19 cellular contexts compared by ENCODE assay signal in genomic region chr12:57816001-57816854, GRCh38. TPM values are rescaled to one million over a fixed set of nuclear protein-coding genes. Genes with fewer than 3 reads are reported as not detected.
A peak's percentile ranks its signal among the peaks of the same experiment; 100 is the strongest.
DNase-seq lines count a peak whose midpoint lies in the region; FAIRE-seq and TF ChIP-seq lines count a peak whose summit lies in the region.
"Had no signal": no experiment of that assay in that cellular context is flagged by ENCODE, and none has a peak within 500 bp of the region (broad histone marks: within the 10 kb centered on the region; RNA-seq: fewer than 3 reads in every experiment).

No MANE protein-coding gene starts in this region.

- no peak overlapping the region for H3K56ac ChIP-seq in H1 (replicated peaks; ENCODE audit: insufficient read length, low read depth, low read length)

- no peaks in the 10 kb centered on the region; the same call in 1 of the 2 replicates for H3K36me3 Mint-ChIP-seq in HFFc6 (ENCODE audit: low read depth)

- no peak overlapping the region for H3K14ac ChIP-seq in H1 (ENCODE audit: insufficient read length)

- 89% methylated on average over 3 of the region's 3 CpGs; no CpG with 5 or more reads in 1 of the 2 experiments for WGBS in H1 (ENCODE audit: extremely low coverage in 1 of 2, insufficient coverage in 1 of 2, insufficient read length in 1 of 2, insufficient replicate concordance in 2 of 2, low coverage in 1 of 2, low lambda C conversion rate in 2 of 2, missing lambda C conversion rate in 1 of 2), 2 experiments

- no peak overlapping the region for H3K4ac ChIP-seq in H1 (replicated peaks; ENCODE audit: insufficient read length, low read depth, low read length)

- no peaks in the 10 kb centered on the region for H3K23me2 ChIP-seq in H1 (ENCODE audit: low read depth, low read length)

- no peak overlapping the region for H3K4me2 ChIP-seq in H1 (ENCODE audit: insufficient read depth in 1 of 2, low read depth in 2 of 2, low read length in 2 of 2)

- no peaks in the 10 kb centered on the region for H3K9me3 Mint-ChIP-seq in HFFc6
- H3K9me3 Mint-ChIP-seq: activated B cell treated with CpG ODN at 0.5 μM for 24 hours; CD4-positive, CD25-positive, alpha-beta regulatory T cell; endodermal cell; memory B cell; stimulated activated naive B cell treated with anti-CD40 and anti-IgM and Interleukin-4, amounts not matched to agents 10 μg/mL and 1 μg/mL and 100 μg/mL, for 72 hours had no signal

- H3K4me1 Mint-ChIP-seq in HFFc6 (ENCODE audit: low read depth) = peaks cover 19% of the 10 kb centered on the region
- H3K4me1 Mint-ChIP-seq: activated B cell treated with CpG ODN at 0.5 μM for 24 hours; stimulated activated naive B cell treated with anti-CD40 and anti-IgM and Interleukin-4, amounts not matched to agents 10 μg/mL and 1 μg/mL and 100 μg/mL, for 72 hours had no signal

- H3K27ac ChIP-seq in H1 (ENCODE audit: low read depth, low read length) (no peak overlapping the region), skeletal muscle tissue (ENCODE audit: low read depth, low read length) (peak overlapping the region; percentile 2)

- H2BK15ac ChIP-seq in H1 (ENCODE audit: low read length) = no peak overlapping the region

- TF ChIP-seq CTCF in HFFc6 (IDR thresholded peaks at IDR 0.05) (no peak), H1 (IDR thresholded peaks at IDR 0.05; ENCODE audit: control extremely low read depth in 1 of 3, insufficient read depth in 1 of 3, low read depth in 1 of 3, low read length in 3 of 3) (no peak), GM13977 (IDR thresholded peaks at IDR 0.05; ENCODE audit: extremely low read depth, insufficient read depth, missing control alignments) (no peak)

- peaks cover 0 to 2% of the 10 kb centered on the region in 2 experiments for H4K20me1 ChIP-seq in H1 (replicated peaks in 1 of 2; ENCODE audit: control insufficient read depth in 1 of 2, insufficient read depth in 2 of 2, low read length in 2 of 2)

- no peak overlapping the region for H3K23ac ChIP-seq in H1 (ENCODE audit: insufficient read length)

- no peak overlapping the region for H4K5ac ChIP-seq in H1 (ENCODE audit: insufficient read length, low read depth, low read length)

- TF ChIP-seq EP300 in H1 (IDR thresholded peaks at IDR 0.05; ENCODE audit: borderline replicate concordance in 1 of 2, low read depth in 2 of 2, low read length in 2 of 2) = no peak

- 0 out of 2 replicates have a peak overlapping the region, but pooled peaks have one; percentile 26 for H2AK5ac ChIP-seq in H1 (ENCODE audit: low read depth, low read length)

- H3K4me3 Mint-ChIP-seq in HFFc6 = no peak overlapping the region
- H3K4me3 Mint-ChIP-seq: activated B cell treated with CpG ODN at 0.5 μM for 24 hours; CD4-positive, CD25-positive, alpha-beta regulatory T cell; endodermal cell; memory B cell; stimulated activated naive B cell treated with anti-CD40 and anti-IgM and Interleukin-4, amounts not matched to agents 10 μg/mL and 1 μg/mL and 100 μg/mL, for 72 hours had no signal

- no peak for FAIRE-seq in H1 (lab: Jason Lieb, UNC)

- H3K9ac ChIP-seq in H1 (replicated peaks in 1 of 4; ENCODE audit: extremely low read depth in 1 of 4, low read depth in 3 of 4, low read length in 3 of 4) = 0 out of 7 replicates have a peak overlapping the region, but pooled peaks of 1 of the 4 experiments have one; percentile 14
- peak overlapping the region in 1 of 3 donors; percentile 45 for H3K9ac ChIP-seq in skeletal muscle tissue (ENCODE audit: low read depth in 1 of 3, low read length in 3 of 3)

- H2BK12ac ChIP-seq in H1 (ENCODE audit: low read depth, low read length) = no peak overlapping the region

- no peaks in the 10 kb centered on the region for H3K27me3 ChIP-seq in H1 (replicated peaks in 1 of 4; ENCODE audit: control insufficient read depth in 3 of 4, extremely low read depth in 1 of 4, insufficient read depth in 3 of 4, low read length in 3 of 4)
- H3K27me3 ChIP-seq in skeletal muscle tissue (ENCODE audit: control insufficient read depth in 3 of 3, insufficient read depth in 3 of 3, low read length in 3 of 3) = no peaks in the 10 kb centered on the region
- no peaks in the 10 kb centered on the region for H3K27me3 ChIP-seq in HAP-1 (ENCODE audit: low read depth)

- H3K9me3 ChIP-seq in H1 (ENCODE audit: insufficient read depth in 2 of 2, low read depth in 1 of 2, low read length in 1 of 2) = no peaks in the 10 kb centered on the region
- no peaks in the 10 kb centered on the region for H3K9me3 ChIP-seq in skeletal muscle tissue (ENCODE audit: control insufficient read depth in 3 of 3, low read length in 3 of 3)
- no peaks in the 10 kb centered on the region for H3K9me3 ChIP-seq in HAP-1

- no peak for TF ChIP-seq POLR2A in H1 (IDR thresholded peaks at IDR 0.05; ENCODE audit: control extremely low read depth in 1 of 2, low read depth in 2 of 2, low read length in 2 of 2)

- H4K91ac ChIP-seq in H1 (replicated peaks; ENCODE audit: insufficient read length, low read length) = no peak overlapping the region

- H3K4me3 ChIP-seq in H1 (ENCODE audit: extremely low read depth in 1 of 4, insufficient read depth in 2 of 4, low read depth in 3 of 4, low read length in 4 of 4) = no peak overlapping the region
- no peak overlapping the region for H3K4me3 ChIP-seq in skeletal muscle tissue (ENCODE audit: low read length in 3 of 3)
- H3K4me3 ChIP-seq in HAP-1 = no peak overlapping the region
- H3K4me3 ChIP-seq: skin epidermis had no signal

- no peak overlapping the region for H2BK5ac ChIP-seq in H1 (ENCODE audit: low read depth, low read length)

- CTCF ChIA-PET in H1 (lab: Charles Lee; ENCODE audit: partially characterized antibody) = interaction anchor here (0.6 to 10.4 kb wide), 17 partner anchors 10 to 167 kb away, joined by 3 to 146 read pairs (median 4); partner anchors contain the start of genes CTDSP2 and TSFM

- peak; percentile 11 for DNase-seq in NCI-H1694 (lab: John Stamatoyannopoulos, UW)
- DNase-seq in NCI-H1694 treated with DMSO at 0.1 percent for 48 hours (lab: John Stamatoyannopoulos, UW) = no peak
- DNase-seq in HFFc6 = peak; percentile 13
- DNase-seq in H1 (ENCODE audit: low read depth in 1 of 2, low spot score in 2 of 2) = no peak
- DNase-seq in HAP-1 (ENCODE audit: low spot score in 2 of 2) = no peak
- no peak for DNase-seq in NCI-H1048 (lab: John Stamatoyannopoulos, UW)
- no peak for DNase-seq in GM13977 (ENCODE audit: low spot score)
- DNase-seq: activated B cell treated with CpG ODN at 0.5 μM for 24 hours; CD4-positive, CD25-positive, alpha-beta regulatory T cell; central memory CD4-positive, alpha-beta T cell; endodermal cell; NCI-H1092 treated with DMSO at 0.1 percent for 48 hours; NCI-H526 treated with DMSO at 0.1 percent for 48 hours; stimulated activated naive B cell treated with anti-CD40 and anti-IgM and Interleukin-4, amounts not matched to agents 10 μg/mL and 1 μg/mL and 100 μg/mL, for 72 hours; T-helper 1 cell had no signal

- H3K4me1 ChIP-seq in H1 (replicated peaks in 1 of 4; ENCODE audit: control insufficient read depth in 3 of 4, insufficient read depth in 4 of 4, low read length in 3 of 4) = no peaks in the 10 kb centered on the region
- peaks cover 18 to 36% (median 36%) of the 10 kb centered on the region in 3 donors for H3K4me1 ChIP-seq in skeletal muscle tissue (ENCODE audit: control insufficient read depth in 3 of 3, insufficient read depth in 3 of 3, low read length in 3 of 3)
- no peaks in the 10 kb centered on the region for H3K4me1 ChIP-seq in HAP-1

- no peaks in the 10 kb centered on the region for H3K79me1 ChIP-seq in H1 (ENCODE audit: low read depth, low read length)

- no peak overlapping the region for H2AFZ ChIP-seq in H1 (ENCODE audit: low read length)

- H4K8ac ChIP-seq in H1 (ENCODE audit: extremely low read depth, insufficient read depth, low read length) = no peak overlapping the region

- H2BK20ac ChIP-seq in H1 (ENCODE audit: low read length) = no peak overlapping the region

- no peak overlapping the region for H2BK120ac ChIP-seq in H1 (replicated peaks; ENCODE audit: low read depth, low read length)

- in situ Hi-C loops in HAP-1 (cut with MboI; ENCODE audit: low sequenced_read_pairs) (no loop called here), GM13977 (cut with MboI; ENCODE audit: low pct_unique_long_range_greater_than_20kb, low sequenced_read_pairs, unreplicated experiment) (no loop called here)

- no peaks in the 10 kb centered on the region for H3K79me2 ChIP-seq in H1 (ENCODE audit: control insufficient read depth in 1 of 2, insufficient read depth in 2 of 2, low read length in 2 of 2)

- H3K27ac Mint-ChIP-seq in HFFc6 = no peak overlapping the region
- H3K27ac Mint-ChIP-seq: activated B cell treated with CpG ODN at 0.5 μM for 24 hours; CD4-positive, CD25-positive, alpha-beta regulatory T cell; endodermal cell; memory B cell had no signal

- no peak overlapping the region for H3K18ac ChIP-seq in H1 (ENCODE audit: extremely low read depth, low read length)

- no peak for TF ChIP-seq RAD21 in H1 (IDR thresholded peaks at IDR 0.05 in 1 of 2, conservative IDR thresholded peaks at IDR 0.05 in 1 of 2; ENCODE audit: low read depth in 2 of 2, low read length in 2 of 2)

- 0 out of 8 replicates have a peak, but pooled peaks cover 0 to 3% (median 0%) of the 10 kb centered on the region in 4 experiments for H3K36me3 ChIP-seq in H1 (ENCODE audit: control insufficient read depth in 2 of 4, insufficient read depth in 4 of 4, low read length in 3 of 4)
- H3K36me3 ChIP-seq in skeletal muscle tissue (ENCODE audit: control insufficient read depth in 3 of 3, insufficient read depth in 3 of 3, low read length in 3 of 3) = peaks cover 39 to 46% (median 41%) of the 10 kb centered on the region in 3 donors
- no peaks in the 10 kb centered on the region; the same call in 1 of the 2 replicates for H3K36me3 ChIP-seq in HAP-1 (replicated peaks)

- H3K27me3 Mint-ChIP-seq in HFFc6 (ENCODE audit: insufficient read depth) = no peaks in the 10 kb centered on the region; the same call in 1 of the 2 replicates
- H3K27me3 Mint-ChIP-seq: activated B cell treated with CpG ODN at 0.5 μM for 24 hours; activated naive CD8-positive, alpha-beta T cell; CD4-positive, CD25-positive, alpha-beta regulatory T cell; memory B cell; stimulated activated naive B cell treated with anti-CD40 and anti-IgM and Interleukin-4, amounts not matched to agents 10 μg/mL and 1 μg/mL and 100 μg/mL, for 72 hours had no signal

- POLR2A ChIA-PET in H1 (lab: Charles Lee; ENCODE audit: partially characterized antibody) = interaction anchor here (1.0 to 9.6 kb wide), 12 partner anchors 9 to 62 kb away, joined by 3 to 71 read pairs (median 6); partner anchors contain the start of genes CTDSP2, EEF1AKMT3, METTL1 and TSFM

RNA-seq across cellular contexts. Expression of gene AVIL, which starts 2.3 kb away (rescaled TPM):
- 1 to 10 TPM in 1 of 6 experiments, under 1 TPM in 5; 0.14 to 1.1 (median 0.67) TPM for total RNA-seq in HFFc6 (2021; fragmentation: NEBNext Ultra II Directional; extraction: Animal tissue kit (Norgen Biotek cat#: 25700))
- 0.39 and 1.1 TPM in 2 replicates for total RNA-seq in H1 (2021; fragmentation: NEBNext Ultra II Directional; extraction: Animal tissue kit (Norgen Biotek cat#: 25700))
- polyA plus RNA-seq in H1 (2011; rRNA removed) = 0.06 and 0.11 TPM in 2 replicates
- 0.25 TPM for polyA plus RNA-seq in H1 (2011; cell fraction: cytosol; rRNA removed)
- 0.70 TPM for polyA plus RNA-seq in H1 (2011; cell fraction: nucleus; rRNA removed)
- 0.56 to 1.3 TPM (median 0.96 TPM) in 4 replicates for polyA plus RNA-seq in H1 (2012, experiment 1 of 2)
- polyA plus RNA-seq in H1 (2012, experiment 2 of 2) = 0.17 TPM
- 0.24 TPM for polyA plus RNA-seq in H1 (2013, experiment 1 of 2)
- 0.15 TPM for polyA plus RNA-seq in H1 (2013, experiment 2 of 2)
- 0.22 and 0.32 TPM in 2 replicates for polyA minus RNA-seq in H1 (2011; rRNA and poly(A)+ RNA removed)
- not detected for polyA minus RNA-seq in H1 (2011; cell fraction: cytosol; rRNA and poly(A)+ RNA removed)
- polyA minus RNA-seq in H1 (2011; cell fraction: nucleus; rRNA and poly(A)+ RNA removed) = 0.90 TPM
- 3.1 TPM for total RNA-seq in skeletal muscle tissue

RNA-seq across cellular contexts. Expression of gene CTDSP2, which starts 30.3 kb away (rescaled TPM):
- 100 to 1,000 TPM in 5 of 6 experiments, 10 to 100 TPM in 1; 99.2 to 128 (median 111) TPM for total RNA-seq in HFFc6 (2021; fragmentation: NEBNext Ultra II Directional; extraction: Animal tissue kit (Norgen Biotek cat#: 25700))
- total RNA-seq in H1 (2021; fragmentation: NEBNext Ultra II Directional; extraction: Animal tissue kit (Norgen Biotek cat#: 25700)) = 91.7 and 93.7 TPM in 2 replicates
- polyA plus RNA-seq in H1 (2011; rRNA removed) = 71.3 and 129 TPM in 2 replicates
- polyA plus RNA-seq in H1 (2011; cell fraction: cytosol; rRNA removed) = 115 TPM
- 118 TPM for polyA plus RNA-seq in H1 (2011; cell fraction: nucleus; rRNA removed)
- 72.3 to 87.9 TPM (median 83.7 TPM) in 4 replicates for polyA plus RNA-seq in H1 (2012, experiment 1 of 2)
- 64.0 TPM for polyA plus RNA-seq in H1 (2012, experiment 2 of 2)
- 41.6 TPM for polyA plus RNA-seq in H1 (2013, experiment 1 of 2)
- polyA plus RNA-seq in H1 (2013, experiment 2 of 2) = 42.0 TPM
- polyA minus RNA-seq in H1 (2011; rRNA and poly(A)+ RNA removed) = 144 and 145 TPM in 2 replicates
- polyA minus RNA-seq in H1 (2011; cell fraction: cytosol; rRNA and poly(A)+ RNA removed) = 75.4 TPM
- polyA minus RNA-seq in H1 (2011; cell fraction: nucleus; rRNA and poly(A)+ RNA removed) = 79.4 TPM
- 51.1 TPM for total RNA-seq in skeletal muscle tissue

RNA-seq across cellular contexts. Expression of gene TSFM, which starts 33.6 kb away (rescaled TPM):
- total RNA-seq in HFFc6 (2021; fragmentation: NEBNext Ultra II Directional; extraction: Animal tissue kit (Norgen Biotek cat#: 25700)) = 10 to 100 TPM; 28.6 to 36.8 (median 33.7) TPM
- total RNA-seq in H1 (2021; fragmentation: NEBNext Ultra II Directional; extraction: Animal tissue kit (Norgen Biotek cat#: 25700)) = 47.9 and 49.8 TPM in 2 replicates
- 17.4 and 21.5 TPM in 2 replicates for polyA plus RNA-seq in H1 (2011; rRNA removed)
- polyA plus RNA-seq in H1 (2011; cell fraction: cytosol; rRNA removed) = 23.9 TPM
- 18.6 TPM for polyA plus RNA-seq in H1 (2011; cell fraction: nucleus; rRNA removed)
- polyA plus RNA-seq in H1 (2012, experiment 1 of 2) = 37.4 to 44.0 TPM (median 42.7 TPM) in 4 replicates
- 29.3 TPM for polyA plus RNA-seq in H1 (2012, experiment 2 of 2)
- polyA plus RNA-seq in H1 (2013, experiment 1 of 2) = 29.8 TPM
- polyA plus RNA-seq in H1 (2013, experiment 2 of 2) = 31.4 TPM
- polyA minus RNA-seq in H1 (2011; rRNA and poly(A)+ RNA removed) = 6.6 and 9.6 TPM in 2 replicates
- polyA minus RNA-seq in H1 (2011; cell fraction: cytosol; rRNA and poly(A)+ RNA removed) = 10.9 TPM
- polyA minus RNA-seq in H1 (2011; cell fraction: nucleus; rRNA and poly(A)+ RNA removed) = 12.8 TPM
- 17.2 TPM for total RNA-seq in skeletal muscle tissue

RNA-seq across cellular contexts. Expression of gene EEF1AKMT3, which starts 43.8 kb away (rescaled TPM):
- total RNA-seq in HFFc6 (2021; fragmentation: NEBNext Ultra II Directional; extraction: Animal tissue kit (Norgen Biotek cat#: 25700)) = 1 to 10 TPM; 6.3 to 9.0 (median 7.8) TPM
- total RNA-seq in H1 (2021; fragmentation: NEBNext Ultra II Directional; extraction: Animal tissue kit (Norgen Biotek cat#: 25700)) = 3.1 and 3.8 TPM in 2 replicates
- 3.6 and 4.4 TPM in 2 replicates for polyA plus RNA-seq in H1 (2011; rRNA removed)
- 4.2 TPM for polyA plus RNA-seq in H1 (2011; cell fraction: cytosol; rRNA removed)
- polyA plus RNA-seq in H1 (2011; cell fraction: nucleus; rRNA removed) = 3.5 TPM
- polyA plus RNA-seq in H1 (2012, experiment 1 of 2) = 3.3 to 5.1 TPM (median 4.8 TPM) in 4 replicates
- polyA plus RNA-seq in H1 (2012, experiment 2 of 2) = 1.9 TPM
- polyA plus RNA-seq in H1 (2013, experiment 1 of 2) = 2.0 TPM
- 1.8 TPM for polyA plus RNA-seq in H1 (2013, experiment 2 of 2)
- polyA minus RNA-seq in H1 (2011; rRNA and poly(A)+ RNA removed) = 4.0 and 6.4 TPM in 2 replicates
- polyA minus RNA-seq in H1 (2011; cell fraction: cytosol; rRNA and poly(A)+ RNA removed) = 3.2 TPM
- polyA minus RNA-seq in H1 (2011; cell fraction: nucleus; rRNA and poly(A)+ RNA removed) = 5.9 TPM
- 4.2 TPM for total RNA-seq in skeletal muscle tissue

RNA-seq across cellular contexts. Expression of gene METTL1, which starts 44.3 kb away (rescaled TPM):
- total RNA-seq in HFFc6 (2021; fragmentation: NEBNext Ultra II Directional; extraction: Animal tissue kit (Norgen Biotek cat#: 25700)) = 10 to 100 TPM; 30.0 to 41.8 (median 36.0) TPM
- total RNA-seq in H1 (2021; fragmentation: NEBNext Ultra II Directional; extraction: Animal tissue kit (Norgen Biotek cat#: 25700)) = 41.9 and 46.0 TPM in 2 replicates
- 37.9 and 40.5 TPM in 2 replicates for polyA plus RNA-seq in H1 (2011; rRNA removed)
- polyA plus RNA-seq in H1 (2011; cell fraction: cytosol; rRNA removed) = 40.3 TPM
- polyA plus RNA-seq in H1 (2011; cell fraction: nucleus; rRNA removed) = 64.0 TPM
- 43.4 to 54.7 TPM (median 44.5 TPM) in 4 replicates for polyA plus RNA-seq in H1 (2012, experiment 1 of 2)
- 25.7 TPM for polyA plus RNA-seq in H1 (2012, experiment 2 of 2)
- 21.5 TPM for polyA plus RNA-seq in H1 (2013, experiment 1 of 2)
- 20.7 TPM for polyA plus RNA-seq in H1 (2013, experiment 2 of 2)
- 43.2 and 49.7 TPM in 2 replicates for polyA minus RNA-seq in H1 (2011; rRNA and poly(A)+ RNA removed)
- 20.9 TPM for polyA minus RNA-seq in H1 (2011; cell fraction: cytosol; rRNA and poly(A)+ RNA removed)
- polyA minus RNA-seq in H1 (2011; cell fraction: nucleus; rRNA and poly(A)+ RNA removed) = 42.7 TPM
- 5.7 TPM for total RNA-seq in skeletal muscle tissue

Comparison
In these comparisons a context has a peak if more than half of its experiments do, and no peak if none do; other contexts are left out.
1. DNase-seq: peak in NCI-H1694 (single experiment) and HFFc6 (single experiment); none in NCI-H1694 treated with DMSO at 0.1 percent for 48 hours (single experiment), H1 (0 of 2), HAP-1 (0 of 2), NCI-H1048 (single experiment) and GM13977 (single experiment).